ENCODE assay signal across 11 cellular contexts in genomic region chr7:2807846-2808772, GRCh38. TPM values are rescaled to one million over a fixed set of nuclear protein-coding genes. Genes with fewer than 3 reads are reported as not detected.
A peak's percentile ranks its signal among the peaks of the same experiment; 100 is the strongest.
DNase-seq lines count a peak whose midpoint lies in the region; ATAC-seq, FAIRE-seq and TF ChIP-seq lines count a peak whose summit lies in the region.
"Had no signal": no experiment of that assay in that cellular context is flagged by ENCODE, and none has a peak within 500 bp of the region (broad histone marks: within the 10 kb centered on the region; RNA-seq: fewer than 3 reads in every experiment).

No MANE protein-coding gene starts in this region.

- CTCF ChIA-PET in endothelial cell of umbilical vein (lab: Charles Lee): no interaction called here

- peaks cover 17 to 28% of the 10 kb centered on the region in 2 donors for H3K36me3 Mint-ChIP-seq in stimulated activated naive B cell treated with anti-CD40 and anti-IgM and Interleukin-4, amounts not matched to agents 10 μg/mL and 1 μg/mL and 100 μg/mL, for 72 hours
- H3K36me3 Mint-ChIP-seq: stimulated activated effector memory CD8-positive, alpha-beta T cell treated with anti-CD3 and anti-CD28 coated beads, Interleukin-12 subunit alpha, Interleukin-12 subunit beta, amount 100 ng/mL, for 72 hours had no signal

- POLR2A ChIA-PET in endothelial cell of umbilical vein (lab: Charles Lee): interaction anchor here (1.0 kb wide), 1 partner anchor 12 kb away, joined by 4 read pairs; no protein-coding TSS in a partner anchor

- no peaks in the 10 kb centered on the region for H3K27me3 Mint-ChIP-seq in stimulated activated naive B cell treated with anti-CD40 and anti-IgM and Interleukin-4, amounts not matched to agents 10 μg/mL and 1 μg/mL and 100 μg/mL, for 72 hours

- H3K9ac ChIP-seq in endothelial cell of umbilical vein (replicated peaks; ENCODE audit: extremely low read depth, insufficient read depth, low read length): no peak overlapping the region

- H3K4me3 ChIP-seq in endothelial cell of umbilical vein (replicated peaks in 1 of 3; ENCODE audit: insufficient read depth in 1 of 3, low read depth in 1 of 3, low read length in 3 of 3): no peak overlapping the region

- DNase-seq in activated effector memory CD4-positive, alpha-beta T cell treated with anti-CD3 and anti-CD28 coated beads, Interleukin-2, amount 50 U/mL, for 16 hours: peak; percentile 53
- DNase-seq in activated effector memory CD4-positive, alpha-beta T cell treated with Interleukin-2 at 50 U/mL for 16 hours: no peak
- DNase-seq in endothelial cell of umbilical vein (ENCODE audit: low read depth, low spot score): no peak
- no peak for DNase-seq in stimulated activated naive B cell treated with anti-CD40 and anti-IgM and Interleukin-4, amounts not matched to agents 10 μg/mL and 1 μg/mL and 100 μg/mL, for 72 hours
- no peak for DNase-seq in NCI-H2107 (lab: John Stamatoyannopoulos, UW)
- no peak for DNase-seq in NCI-H2029 (lab: John Stamatoyannopoulos, UW)
- DNase-seq: activated gamma-delta T cell; effector memory CD4-positive, alpha-beta T cell had no signal

- dilution Hi-C loops in endothelial cell of umbilical vein (cut with MboI; ENCODE audit: extremely low pct_ligation_motif_present, low sequenced_read_pairs): no loop called here

- no peaks in the 10 kb centered on the region for H3K27me3 ChIP-seq in endothelial cell of umbilical vein (ENCODE audit: control insufficient read depth in 2 of 2, insufficient read depth in 2 of 2, low read length in 2 of 2)

- H3K27ac Mint-ChIP-seq in stimulated activated naive B cell treated with anti-CD40 and anti-IgM and Interleukin-4, amounts not matched to agents 10 μg/mL and 1 μg/mL and 100 μg/mL, for 72 hours: peak overlapping the region; percentile 87
- H3K27ac Mint-ChIP-seq: stimulated activated effector memory CD8-positive, alpha-beta T cell treated with anti-CD3 and anti-CD28 coated beads, Interleukin-12 subunit alpha, Interleukin-12 subunit beta, amount 100 ng/mL, for 72 hours had no signal

- no peaks in the 10 kb centered on the region for H3K36me3 ChIP-seq in endothelial cell of umbilical vein (ENCODE audit: control insufficient read depth in 2 of 2, extremely low read depth in 1 of 2, insufficient read depth in 2 of 2, low read length in 2 of 2)

- H3K4me2 ChIP-seq in endothelial cell of umbilical vein (ENCODE audit: insufficient read depth, low read length): no peak overlapping the region

- FAIRE-seq in endothelial cell of umbilical vein (lab: Jason Lieb, UNC): peak; percentile 18

- no peak overlapping the region for H3K27ac ChIP-seq in endothelial cell of umbilical vein (ENCODE audit: insufficient read depth, low read depth, low read length)

- peak; percentile 80 for ATAC-seq in HG02943 (IDR thresholded peaks at IDR 0.05; ENCODE audit: low read depth, unreplicated experiment)
- ATAC-seq in stimulated activated naive B cell treated with anti-CD40 and anti-IgM and Interleukin-4, amounts not matched to agents 10 μg/mL and 1 μg/mL and 100 μg/mL, for 72 hours (replicated peaks): peak; percentile 66 to 69
- no peak for ATAC-seq in GM21367 (IDR thresholded peaks at IDR 0.05; ENCODE audit: unreplicated experiment)
- ATAC-seq: stimulated activated effector memory CD8-positive, alpha-beta T cell treated with anti-CD3 and anti-CD28 coated beads, Interleukin-12 subunit alpha, Interleukin-12 subunit beta, amount 100 ng/mL, for 72 hours had no signal

- no peak for TF ChIP-seq CTCF in endothelial cell of umbilical vein (IDR thresholded peaks at IDR 0.05; ENCODE audit: extremely low read depth in 1 of 2, insufficient read depth in 1 of 2, low read depth in 1 of 2, low read length in 2 of 2)

- peaks cover 0 to under 1% of the 10 kb centered on the region in 2 donors for H3K9me3 Mint-ChIP-seq in stimulated activated naive B cell treated with anti-CD40 and anti-IgM and Interleukin-4, amounts not matched to agents 10 μg/mL and 1 μg/mL and 100 μg/mL, for 72 hours
- H3K9me3 Mint-ChIP-seq: stimulated activated effector memory CD8-positive, alpha-beta T cell treated with anti-CD3 and anti-CD28 coated beads, Interleukin-12 subunit alpha, Interleukin-12 subunit beta, amount 100 ng/mL, for 72 hours had no signal

- no peak overlapping the region for H2AFZ ChIP-seq in endothelial cell of umbilical vein (ENCODE audit: low read depth, low read length)

- peaks cover 41% of the 10 kb centered on the region for H3K79me2 ChIP-seq in endothelial cell of umbilical vein (ENCODE audit: control insufficient read depth, insufficient read depth, low read length)

- peak overlapping the region; percentile 39 to 59 for H3K4me3 Mint-ChIP-seq in stimulated activated naive B cell treated with anti-CD40 and anti-IgM and Interleukin-4, amounts not matched to agents 10 μg/mL and 1 μg/mL and 100 μg/mL, for 72 hours
- H3K4me3 Mint-ChIP-seq: stimulated activated effector memory CD8-positive, alpha-beta T cell treated with anti-CD3 and anti-CD28 coated beads, Interleukin-12 subunit alpha, Interleukin-12 subunit beta, amount 100 ng/mL, for 72 hours had no signal

- H3K9me3 ChIP-seq in endothelial cell of umbilical vein (replicated peaks; ENCODE audit: control insufficient read depth, insufficient read depth, low read length): no peaks in the 10 kb centered on the region

- intact Hi-C loops in endothelial cell of umbilical vein (cut with micrococcal nuclease): no loop called here

- TF ChIP-seq POLR2A in endothelial cell of umbilical vein (IDR thresholded peaks at IDR 0.05; ENCODE audit: low read depth, low read length): no peak

- H3K9me1 ChIP-seq in endothelial cell of umbilical vein (replicated peaks; ENCODE audit: control insufficient read depth, extremely low read depth, insufficient read depth, low read length): no peaks in the 10 kb centered on the region

- peaks cover 2% of the 10 kb centered on the region for H4K20me1 ChIP-seq in endothelial cell of umbilical vein (replicated peaks; ENCODE audit: control insufficient read depth, extremely low read depth, insufficient read depth, low read length)

- peaks cover 47 to 65% of the 10 kb centered on the region in 2 donors for H3K4me1 Mint-ChIP-seq in stimulated activated naive B cell treated with anti-CD40 and anti-IgM and Interleukin-4, amounts not matched to agents 10 μg/mL and 1 μg/mL and 100 μg/mL, for 72 hours

- BruUV-seq in endothelial cell of umbilical vein (replicated peaks; lab: Mats Ljungman, UMichigan): no TSS peak

- H3K4me1 ChIP-seq in endothelial cell of umbilical vein (ENCODE audit: control insufficient read depth, extremely low read depth, insufficient read depth, low read length): peaks cover 3% of the 10 kb centered on the region

TF ChIP-seq in endothelial cell of umbilical vein, 7 proteins besides CTCF, POLR2A, EP300 and RAD21:
- TF ChIP-seq JUN (IDR thresholded peaks at IDR 0.05; ENCODE audit: borderline replicate concordance, insufficient read depth, insufficient read length, low read depth) (no peak), EZH2 (IDR thresholded peaks at IDR 0.05; ENCODE audit: borderline replicate concordance, low read depth, low read length, severe bottlenecking) (no peak), GATA2 (IDR thresholded peaks at IDR 0.05; ENCODE audit: insufficient read depth, insufficient read length, low read depth, low read length) (no peak), POLR2AphosphoS5 (IDR thresholded peaks at IDR 0.05; ENCODE audit: insufficient read depth, low read depth, low read length) (no peak), MYC (IDR thresholded peaks at IDR 0.05; ENCODE audit: low read depth, low read length) (no peak), MAX (IDR thresholded peaks at IDR 0.05; ENCODE audit: insufficient read depth, insufficient read length) (no peak), FOS (IDR thresholded peaks at IDR 0.05; ENCODE audit: borderline replicate concordance, insufficient read depth, low read length) (no peak)

RNA-seq across cellular contexts. Expression of gene GNA12, which starts 36.0 kb away (rescaled TPM):
- total RNA-seq in endothelial cell of umbilical vein: 56.0 and 63.0 TPM in 2 replicates
- 75.1 and 95.5 TPM in 2 replicates for polyA plus RNA-seq in endothelial cell of umbilical vein
- polyA plus RNA-seq in endothelial cell of umbilical vein (2011; cell fraction: cytosol; rRNA removed): 71.0 and 81.6 TPM in 2 replicates
- 43.9 and 56.3 TPM in 2 replicates for polyA plus RNA-seq in endothelial cell of umbilical vein (2011; cell fraction: nucleus; rRNA removed)
- 56.8 and 58.8 TPM in 2 replicates for polyA plus RNA-seq in endothelial cell of umbilical vein (2012)
- polyA minus RNA-seq in endothelial cell of umbilical vein: 106 TPM in 2 replicates
- polyA minus RNA-seq in endothelial cell of umbilical vein (2011; cell fraction: cytosol; rRNA and poly(A)+ RNA removed): 18.8 TPM
- polyA minus RNA-seq in endothelial cell of umbilical vein (2011; cell fraction: nucleus; rRNA and poly(A)+ RNA removed): 35.5 and 39.8 TPM in 2 replicates
